Comparison of ENCODE assay signal across 14 cellular contexts in genomic region chr12:47121146-47121545, GRCh38. TPM values are rescaled to one million over a fixed set of nuclear protein-coding genes. Genes with fewer than 3 reads are reported as not detected.
DNase-seq lines count a peak whose midpoint lies in the region; FAIRE-seq and TF ChIP-seq lines count a peak whose summit lies in the region.
"Had no signal": no experiment of that assay in that cellular context is flagged by ENCODE, and none has a peak within 500 bp of the region (broad histone marks: within the 10 kb centered on the region; RNA-seq: fewer than 3 reads in every experiment).

No MANE protein-coding gene starts in this region.

- H3K27me3 ChIP-seq in astrocyte (ENCODE audit: insufficient read depth, low read length) = no peaks in the 10 kb centered on the region
- H3K27me3 ChIP-seq: ovary had no signal

- no peaks in the 10 kb centered on the region for H4K20me1 ChIP-seq in astrocyte (ENCODE audit: insufficient read depth, low read length)

- TF ChIP-seq CTCF in astrocyte (IDR thresholded peaks at IDR 0.05; ENCODE audit: insufficient read depth, low read depth, low read length) (no peak), osteocyte (IDR thresholded peaks at IDR 0.05) (no peak)

- no peaks in the 10 kb centered on the region for H3K27me3 Mint-ChIP-seq in activated T-cell treated with anti-CD3 and anti-CD28 coated beads, Interleukin-2, amount 50 U/mL, for 24 hours
- H3K27me3 Mint-ChIP-seq in astrocyte (ENCODE audit: low read depth, unreplicated experiment) = no peaks in the 10 kb centered on the region
- H3K27me3 Mint-ChIP-seq in osteocyte (ENCODE audit: unreplicated experiment) = no peaks in the 10 kb centered on the region

- peaks cover 8% of the 10 kb centered on the region for H3K4me1 ChIP-seq in astrocyte (ENCODE audit: insufficient read depth, low read length)
- H3K4me1 ChIP-seq: HAP-1 had no signal

- H3K9ac ChIP-seq in astrocyte (ENCODE audit: low read length) = no peak overlapping the region

- no peaks in the 10 kb centered on the region for H3K79me2 ChIP-seq in astrocyte (ENCODE audit: insufficient read depth, low read length)

- peaks cover 31% of the 10 kb centered on the region for H3K36me3 Mint-ChIP-seq in activated T-cell treated with anti-CD3 and anti-CD28 coated beads, Interleukin-2, amount 50 U/mL, for 24 hours (ENCODE audit: low read depth)
- H3K36me3 Mint-ChIP-seq in astrocyte (ENCODE audit: low read depth, unreplicated experiment) (peaks cover 2% of the 10 kb centered on the region), osteocyte (ENCODE audit: unreplicated experiment) (no peaks in the 10 kb centered on the region)

- H3K4me3 Mint-ChIP-seq in activated T-cell treated with anti-CD3 and anti-CD28 coated beads, Interleukin-2, amount 50 U/mL, for 24 hours = peak overlapping the region; percentile 62
- H3K4me3 Mint-ChIP-seq in astrocyte (ENCODE audit: unreplicated experiment) = no peak overlapping the region
- no peak overlapping the region for H3K4me3 Mint-ChIP-seq in osteocyte (ENCODE audit: unreplicated experiment)

- H3K36me3 ChIP-seq in astrocyte (ENCODE audit: insufficient read depth, low read length) = no peaks in the 10 kb centered on the region
- H3K36me3 ChIP-seq: HAP-1, ovary had no signal

- H3K9me3 Mint-ChIP-seq in activated T-cell treated with anti-CD3 and anti-CD28 coated beads, Interleukin-2, amount 50 U/mL, for 24 hours = no peaks in the 10 kb centered on the region
- H3K9me3 Mint-ChIP-seq in astrocyte (ENCODE audit: unreplicated experiment) (peaks cover 2% of the 10 kb centered on the region), osteocyte (ENCODE audit: unreplicated experiment) (peaks cover 4% of the 10 kb centered on the region)

- no peaks in the 10 kb centered on the region for H3K9me3 ChIP-seq in astrocyte (ENCODE audit: insufficient read depth, low read depth, low read length)
- H3K9me3 ChIP-seq: HAP-1, ovary had no signal

- DNase-seq in activated T-cell treated with anti-CD3 and anti-CD28 coated beads, Interleukin-2, amount 50 U/mL, for 24 hours = no peak
- no peak for DNase-seq in activated T-cell treated with anti-CD3 and anti-CD28 coated beads, Interleukin-2, amount 50 U/mL, for 48 hours
- peak; percentile 57 for DNase-seq in LHCN-M2 (ENCODE audit: low read depth)
- peak; percentile 61 for DNase-seq in astrocyte (ENCODE audit: low read depth)
- DNase-seq in osteocyte (ENCODE audit: extremely low spot score, unreplicated experiment) = no peak
- no peak for DNase-seq in GM19239 (ENCODE audit: insufficient read length, low spot score)
- no peak for DNase-seq in NCI-H1694 (lab: John Stamatoyannopoulos, UW)
- no peak for DNase-seq in DMS79 (lab: John Stamatoyannopoulos, UW)
- DNase-seq: central memory CD4-positive, alpha-beta T cell; kidney; NCI-H1092 treated with DMSO at 0.1 percent for 48 hours; ovary had no signal

- H3K4me2 ChIP-seq in astrocyte (ENCODE audit: low read length) = peak overlapping the region; percentile 18

- FAIRE-seq in astrocyte (lab: Jason Lieb, UNC) (no peak), GM19239 (lab: Jason Lieb, UNC) (no peak)
- FAIRE-seq: endometrium, kidney had no signal

- no peak overlapping the region for H3K4me3 ChIP-seq in astrocyte (ENCODE audit: insufficient read depth, low read depth, low read length)
- H3K4me3 ChIP-seq: HAP-1, ovary had no signal

- H3K4me1 Mint-ChIP-seq in activated T-cell treated with anti-CD3 and anti-CD28 coated beads, Interleukin-2, amount 50 U/mL, for 24 hours (ENCODE audit: low read depth) = peaks cover 57% of the 10 kb centered on the region
- H3K4me1 Mint-ChIP-seq in astrocyte (ENCODE audit: low read depth, unreplicated experiment) = peaks cover 7% of the 10 kb centered on the region
- peaks cover 19% of the 10 kb centered on the region for H3K4me1 Mint-ChIP-seq in osteocyte (ENCODE audit: unreplicated experiment)

- no peak overlapping the region for H3K27ac ChIP-seq in astrocyte (ENCODE audit: low read depth, low read length)
- H3K27ac ChIP-seq: ovary had no signal

- peak overlapping the region; percentile 98 for H3K27ac Mint-ChIP-seq in activated T-cell treated with anti-CD3 and anti-CD28 coated beads, Interleukin-2, amount 50 U/mL, for 24 hours
- H3K27ac Mint-ChIP-seq in astrocyte (ENCODE audit: unreplicated experiment) = no peak overlapping the region
- peak overlapping the region; percentile 70 for H3K27ac Mint-ChIP-seq in osteocyte (ENCODE audit: unreplicated experiment)

- no peak overlapping the region for H2AFZ ChIP-seq in astrocyte (ENCODE audit: low read depth, low read length)

RNA-seq across cellular contexts. Expression of gene AMIGO2, which starts 41.4 kb away (rescaled TPM):
- total RNA-seq in LHCN-M2 (2014; rRNA removed) (16.7 and 23.0 TPM in 2 replicates), astrocyte (25.2 and 35.4 TPM in 2 replicates), osteocyte (16.3 and 16.9 TPM in 2 replicates)
- 156 TPM for polyA plus RNA-seq in LHCN-M2 (2012)

RNA-seq across cellular contexts. Expression of gene PCED1B, which starts 41.7 kb away (rescaled TPM):
- 0.64 and 0.80 TPM in 2 replicates for total RNA-seq in LHCN-M2 (2014; rRNA removed)
- polyA plus RNA-seq in LHCN-M2 (2012) = 6.3 TPM
- total RNA-seq in astrocyte = 1.8 and 2.4 TPM in 2 replicates
- 1.6 and 2.5 TPM in 2 replicates for total RNA-seq in osteocyte

Comparison
In these comparisons a context has a peak if more than half of its experiments do, and no peak if none do; other contexts are left out.
1. DNase-seq: peak in LHCN-M2 (single experiment) and astrocyte (single experiment); none in activated T-cell treated with anti-CD3 and anti-CD28 coated beads, Interleukin-2, amount 50 U/mL, for 24 hours (single experiment), activated T-cell treated with anti-CD3 and anti-CD28 coated beads, Interleukin-2, amount 50 U/mL, for 48 hours (0 of 2), osteocyte (single experiment), GM19239 (single experiment), NCI-H1694 (single experiment) and DMS79 (single experiment).